9 cellular contexts compared by ENCODE assay signal in genomic region chr11:66950113-66950535, GRCh38. TPM values are rescaled to one million over a fixed set of nuclear protein-coding genes. Genes with fewer than 3 reads are reported as not detected.
A peak's percentile ranks its signal among the peaks of the same experiment; 100 is the strongest.
DNase-seq lines count a peak whose midpoint lies in the region; ATAC-seq and TF ChIP-seq lines count a peak whose summit lies in the region.
"Had no signal": no experiment of that assay in that cellular context is flagged by ENCODE, and none has a peak within 500 bp of the region (broad histone marks: within the 10 kb centered on the region; RNA-seq: fewer than 3 reads in every experiment).

No MANE protein-coding gene starts in this region.

- peaks cover 12% of the 10 kb centered on the region for H3K4me1 ChIP-seq in foreskin keratinocyte
- peaks cover 3% of the 10 kb centered on the region for H3K4me1 ChIP-seq in Karpas-422 (ENCODE audit: low read length)

- no peak overlapping the region for H3K9ac ChIP-seq in Karpas-422 (ENCODE audit: low read length)

- no peaks in the 10 kb centered on the region for H3K36me3 Mint-ChIP-seq in activated CD8-positive, alpha-beta memory T cell treated with anti-CD3 and anti-CD28 coated beads, Interleukin-2, amount 10 ng/mL, durations not matched to agents 7 days and 5 days
- H3K36me3 Mint-ChIP-seq: naive B cell had no signal

- no peaks in the 10 kb centered on the region for H3K36me3 ChIP-seq in Karpas-422 (ENCODE audit: insufficient read depth, low read length)

- H3K27me3 Mint-ChIP-seq in activated CD8-positive, alpha-beta memory T cell treated with anti-CD3 and anti-CD28 coated beads, Interleukin-2, amount 10 ng/mL, durations not matched to agents 7 days and 5 days: no peaks in the 10 kb centered on the region
- H3K27me3 Mint-ChIP-seq: naive B cell had no signal

- no peak overlapping the region for H3K4me3 Mint-ChIP-seq in activated CD8-positive, alpha-beta memory T cell treated with anti-CD3 and anti-CD28 coated beads, Interleukin-2, amount 10 ng/mL, durations not matched to agents 7 days and 5 days
- H3K4me3 Mint-ChIP-seq: naive B cell had no signal

- DNase-seq in activated CD8-positive, alpha-beta memory T cell treated with anti-CD3 and anti-CD28 coated beads, Interleukin-2, amount 10 ng/mL, durations not matched to agents 7 days and 5 days: no peak
- DNase-seq in activated CD8-positive, alpha-beta memory T cell treated with anti-CD3 and anti-CD28 coated beads, Interleukin-2, amount 50 U/mL, for 48 hours: no peak
- DNase-seq in SK-MEL-5 (ENCODE audit: low read depth, low spot score) (peak; percentile 49), foreskin keratinocyte (peak; percentile 56 to 79), Karpas-422 (no peak), inferior parietal cortex (ENCODE audit: extremely low spot score) (no peak)
- DNase-seq in stimulated activated CD4-positive, alpha-beta T cell treated with anti-CD3 and anti-CD28 coated beads, Interleukin-15, amount 100 ng/mL, for 48 hours (ENCODE audit: low read depth in 2 of 2): peak; percentile 14 to 16
- DNase-seq: naive B cell had no signal

- no peak overlapping the region for H3K27ac Mint-ChIP-seq in activated CD8-positive, alpha-beta memory T cell treated with anti-CD3 and anti-CD28 coated beads, Interleukin-2, amount 10 ng/mL, durations not matched to agents 7 days and 5 days

- no peaks in the 10 kb centered on the region for H3K9me3 ChIP-seq in Karpas-422 (ENCODE audit: low read length)

- no peak for TF ChIP-seq CTCF in foreskin keratinocyte (conservative IDR thresholded peaks at IDR 0.05)

- no peak overlapping the region for H3K4me2 ChIP-seq in Karpas-422 (ENCODE audit: low read depth, low read length, poor library complexity, severe bottlenecking)

- CTCF ChIA-PET in activated CD8-positive, alpha-beta memory T cell treated with anti-CD3 and anti-CD28 coated beads, Interleukin-2, amount 10 ng/mL, durations not matched to agents 7 days and 5 days (lab: Charles Lee): no interaction called here

- peak; percentile 20 for ATAC-seq in activated CD8-positive, alpha-beta memory T cell treated with anti-CD3 and anti-CD28 coated beads, Interleukin-2, amount 10 ng/mL, durations not matched to agents 7 days and 5 days
- peak; percentile 78 for ATAC-seq in foreskin keratinocyte
- ATAC-seq in GM21390 (IDR thresholded peaks at IDR 0.05; ENCODE audit: unreplicated experiment): no peak

- H3K79me2 ChIP-seq in Karpas-422 (ENCODE audit: low read length): no peaks in the 10 kb centered on the region

- no peaks in the 10 kb centered on the region for H3K27me3 ChIP-seq in foreskin keratinocyte
- H3K27me3 ChIP-seq in Karpas-422 (ENCODE audit: low read length): no peaks in the 10 kb centered on the region

- H3K9me2 ChIP-seq in Karpas-422 (replicated peaks; ENCODE audit: insufficient read depth, low read length): no peaks in the 10 kb centered on the region

- no peaks in the 10 kb centered on the region for H3K4me1 Mint-ChIP-seq in activated CD8-positive, alpha-beta memory T cell treated with anti-CD3 and anti-CD28 coated beads, Interleukin-2, amount 10 ng/mL, durations not matched to agents 7 days and 5 days
- H3K4me1 Mint-ChIP-seq: naive B cell had no signal

- H2AFZ ChIP-seq in Karpas-422 (ENCODE audit: low read length): no peak overlapping the region

- in situ Hi-C loops in SK-MEL-5 (cut with HindIII; ENCODE audit: low pct_unique_long_range_greater_than_20kb, low sequenced_read_pairs): no loop called here

- H3K4me3 ChIP-seq in Karpas-422 (ENCODE audit: low read length): no peak overlapping the region

- H3K9me3 Mint-ChIP-seq in activated CD8-positive, alpha-beta memory T cell treated with anti-CD3 and anti-CD28 coated beads, Interleukin-2, amount 10 ng/mL, durations not matched to agents 7 days and 5 days (ENCODE audit: low read depth): no peaks in the 10 kb centered on the region
- H3K9me3 Mint-ChIP-seq: naive B cell had no signal

- no peaks in the 10 kb centered on the region for H4K20me1 ChIP-seq in Karpas-422 (ENCODE audit: insufficient read depth, low read depth, low read length)

- H3K27ac ChIP-seq in foreskin keratinocyte (peak overlapping the region; percentile 16), Karpas-422 (ENCODE audit: low read length) (no peak overlapping the region)

RNA-seq across cellular contexts. Expression of gene PC, which starts 8.1 kb away (rescaled TPM):
- total RNA-seq in activated CD8-positive, alpha-beta memory T cell treated with anti-CD3 and anti-CD28 coated beads, Interleukin-2, amount 10 ng/mL, durations not matched to agents 7 days and 5 days: 10 to 100 TPM; 10.1 to 11.3 TPM
- total RNA-seq in SK-MEL-5 (2014; rRNA removed; shearing (Covaris generic)): 17.0 and 19.9 TPM in 2 replicates
- 12.1 and 15.9 TPM in 2 replicates for polyA plus RNA-seq in SK-MEL-5 (2015; cell fraction: cytosol; rRNA removed)
- polyA plus RNA-seq in SK-MEL-5 (2015; cell fraction: nucleus; rRNA removed): 25.6 and 35.4 TPM in 2 replicates
- 40.2 and 41.3 TPM in 2 replicates for total RNA-seq in foreskin keratinocyte
- polyA plus RNA-seq in foreskin keratinocyte: 44.9 and 46.0 TPM in 2 replicates
- total RNA-seq in Karpas-422 (2014; rRNA removed; shearing (Covaris generic); ENCODE audit: low replicate concordance): 0.14 TPM in 1 of 2 replicates, not detected in the other

RNA-seq across cellular contexts. Expression of gene C11orf86, which starts 25.0 kb away (rescaled TPM):
- total RNA-seq in activated CD8-positive, alpha-beta memory T cell treated with anti-CD3 and anti-CD28 coated beads, Interleukin-2, amount 10 ng/mL, durations not matched to agents 7 days and 5 days: not detected
- not detected in 2 replicates for total RNA-seq in SK-MEL-5 (2014; rRNA removed; shearing (Covaris generic))
- polyA plus RNA-seq in SK-MEL-5 (2015; cell fraction: cytosol; rRNA removed): 0.14 TPM in 1 of 2 replicates, not detected in the other
- not detected in 2 replicates for polyA plus RNA-seq in SK-MEL-5 (2015; cell fraction: nucleus; rRNA removed)
- not detected in 2 replicates for total RNA-seq in foreskin keratinocyte
- not detected in 2 replicates for polyA plus RNA-seq in foreskin keratinocyte
- total RNA-seq in Karpas-422 (2014; rRNA removed; shearing (Covaris generic); ENCODE audit: low replicate concordance): not detected in 2 replicates

Comparison
In these comparisons a context has a peak if more than half of its experiments do, and no peak if none do; other contexts are left out.
1. DNase-seq: peak in SK-MEL-5 (single experiment), foreskin keratinocyte (2 of 2) and stimulated activated CD4-positive, alpha-beta T cell treated with anti-CD3 and anti-CD28 coated beads, Interleukin-15, amount 100 ng/mL, for 48 hours (2 of 2); none in activated CD8-positive, alpha-beta memory T cell treated with anti-CD3 and anti-CD28 coated beads, Interleukin-2, amount 10 ng/mL, durations not matched to agents 7 days and 5 days (single experiment), activated CD8-positive, alpha-beta memory T cell treated with anti-CD3 and anti-CD28 coated beads, Interleukin-2, amount 50 U/mL, for 48 hours (single experiment), Karpas-422 (single experiment) and inferior parietal cortex (single experiment).